In the genomic region with DNA sequence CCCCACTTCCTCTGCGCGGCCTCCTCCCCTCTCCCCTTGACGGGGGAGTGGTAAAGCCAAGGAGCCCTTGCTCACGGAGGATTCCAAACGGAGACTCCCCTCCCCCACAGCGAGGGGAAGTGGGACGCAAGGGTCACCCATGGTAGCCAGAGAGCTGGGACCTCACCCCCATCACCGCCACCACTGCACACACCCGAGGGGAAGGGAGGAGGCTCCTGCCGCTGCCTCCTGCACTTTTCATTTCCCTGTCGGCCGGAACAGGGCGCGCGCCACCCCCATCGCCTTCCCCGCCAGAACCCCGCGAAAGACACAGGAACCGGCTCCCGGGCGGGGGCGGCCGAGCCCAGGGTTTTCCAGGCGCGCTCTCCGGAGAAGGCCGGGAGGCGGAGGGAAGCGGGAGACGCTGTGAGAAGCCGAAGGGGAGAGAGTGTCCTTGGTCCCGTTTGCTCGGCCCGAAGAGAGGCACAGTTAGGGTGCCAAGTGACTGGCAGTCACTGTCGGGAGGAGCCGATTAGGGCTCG, we compare ENCODE assay signal across 1 cellular context.
TF ChIP-seq lines count a peak whose summit lies in the region.

No MANE protein-coding gene starts in this region.

TF ChIP-seq in endothelial cell of umbilical vein, 7 proteins besides CTCF, POLR2A, EP300 and RAD21:
- TF ChIP-seq JUN (IDR thresholded peaks at IDR 0.05; ENCODE audit: borderline replicate concordance, insufficient read depth, insufficient read length, low read depth), result no peak
- no peak for TF ChIP-seq POLR2AphosphoS5 (IDR thresholded peaks at IDR 0.05; ENCODE audit: insufficient read depth, low read depth, low read length)
- no peak for TF ChIP-seq MYC (IDR thresholded peaks at IDR 0.05; ENCODE audit: low read depth, low read length)
- TF ChIP-seq, protein P1, sequence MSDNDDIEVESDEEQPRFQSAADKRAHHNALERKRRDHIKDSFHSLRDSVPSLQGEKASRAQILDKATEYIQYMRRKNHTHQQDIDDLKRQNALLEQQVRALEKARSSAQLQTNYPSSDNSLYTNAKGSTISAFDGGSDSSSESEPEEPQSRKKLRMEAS (IDR thresholded peaks at IDR 0.05; ENCODE audit: insufficient read depth, insufficient read length), result no peak
- TF ChIP-seq GATA2 (IDR thresholded peaks at IDR 0.05; ENCODE audit: insufficient read depth, insufficient read length, low read depth, low read length), result no peak
- no peak for TF ChIP-seq FOS (IDR thresholded peaks at IDR 0.05; ENCODE audit: borderline replicate concordance, insufficient read depth, low read length)
- no peak for TF ChIP-seq EZH2 (IDR thresholded peaks at IDR 0.05; ENCODE audit: borderline replicate concordance, low read depth, low read length, severe bottlenecking)
TF ChIP-seq in endothelial cell of umbilical vein: peak in this region for 0.
